ENCODE assay signal across 23 cellular contexts in the genomic region with DNA sequence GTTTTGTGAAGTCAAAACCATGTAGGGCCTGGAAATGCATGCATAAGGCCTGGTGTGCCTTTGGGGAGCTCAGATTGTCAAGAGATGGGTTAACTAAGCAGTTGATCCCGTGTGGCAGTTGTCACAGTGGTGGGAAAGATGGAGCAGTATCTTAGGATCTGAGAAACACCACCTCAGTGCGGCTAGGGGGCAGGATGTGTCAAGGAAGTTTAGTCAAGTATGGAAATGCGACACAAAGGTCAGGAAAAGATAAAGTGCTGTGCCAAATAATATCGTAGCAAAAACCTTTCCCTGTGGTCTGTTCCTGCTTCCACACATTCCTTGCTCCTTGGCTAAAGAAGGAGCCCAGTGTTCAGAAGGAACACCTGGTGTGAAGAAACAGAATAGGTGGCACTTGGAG.
"Had no signal": no experiment of that assay in that cellular context is flagged by ENCODE, and none has a peak within 500 bp of the region (broad histone marks: within the 10 kb centered on the region; RNA-seq: fewer than 3 reads in every experiment).

No MANE protein-coding gene starts in this region.

- H3K27ac ChIP-seq: coronary artery, lower lobe of right lung, spleen, thoracic aorta, upper lobe of right lung had no signal

- H3K27me3 Mint-ChIP-seq: activated naive CD8-positive, alpha-beta T cell treated with anti-CD3 and anti-CD28 coated beads for 36 hours; activated T-cell treated with anti-CD3 and anti-CD28 coated beads, Interleukin-2, amount 50 U/mL, for 24 hours; central memory CD8-positive, alpha-beta T cell; progenitor cell of endocrine pancreas had no signal

- DNase-seq: activated CD8-positive, alpha-beta memory T cell treated with anti-CD3 and anti-CD28 coated beads, Interleukin-2, amount 50 U/mL, for 4 hours; activated naive CD8-positive, alpha-beta T cell treated with anti-CD3 and anti-CD28 coated beads for 36 hours; activated T-cell treated with anti-CD3 and anti-CD28 coated beads, Interleukin-2, amount 50 U/mL, for 24 hours; foreskin fibroblast; lower lobe of right lung; naive thymus-derived CD4-positive, alpha-beta T cell; retina; spleen; stimulated activated CD4-positive, alpha-beta T cell treated with anti-CD3 and anti-CD28 coated beads, Interleukin-4, amount 100 ng/mL, for 1 hour; stimulated activated naive CD4-positive, alpha-beta T cell treated with Interleukin-2 at 50 U/mL for 16 hours; T-cell; upper lobe of right lung had no signal

- H3K9me3 ChIP-seq: lower lobe of right lung, spleen, thoracic aorta, upper lobe of right lung had no signal

- ATAC-seq: activated T-helper 17 cell treated with anti-CD3 and anti-CD28 coated beads, Interleukin-2, amount 50 U/mL, for 72 hours; left lobe of liver; lower lobe of right lung; naive thymus-derived CD4-positive, alpha-beta T cell; T-cell; upper lobe of right lung; WTC11 had no signal

- H3K4me1 Mint-ChIP-seq: activated naive CD8-positive, alpha-beta T cell treated with anti-CD3 and anti-CD28 coated beads for 36 hours; activated T-helper 17 cell treated with anti-CD3 and anti-CD28 coated beads, Interleukin-2, amount 50 U/mL, for 72 hours; central memory CD8-positive, alpha-beta T cell; naive thymus-derived CD4-positive, alpha-beta T cell; T-cell had no signal

- H3K4me3 Mint-ChIP-seq: activated naive CD8-positive, alpha-beta T cell treated with anti-CD3 and anti-CD28 coated beads for 36 hours; activated T-cell treated with anti-CD3 and anti-CD28 coated beads, Interleukin-2, amount 50 U/mL, for 24 hours; activated T-helper 17 cell treated with anti-CD3 and anti-CD28 coated beads, Interleukin-2, amount 50 U/mL, for 72 hours; central memory CD8-positive, alpha-beta T cell; naive thymus-derived CD4-positive, alpha-beta T cell; T-cell; T-helper 2 cell treated with Interferon-gamma antibody and Interleukin-4, amounts not matched to agents 5 μg/mL and 100 μg/mL, for 36 hours; WTC11 had no signal

- H3K27ac Mint-ChIP-seq: activated naive CD8-positive, alpha-beta T cell treated with anti-CD3 and anti-CD28 coated beads for 36 hours; activated T-cell treated with anti-CD3 and anti-CD28 coated beads, Interleukin-2, amount 50 U/mL, for 24 hours; activated T-helper 17 cell treated with anti-CD3 and anti-CD28 coated beads, Interleukin-2, amount 50 U/mL, for 72 hours; naive thymus-derived CD4-positive, alpha-beta T cell; progenitor cell of endocrine pancreas; T-cell; T-helper 2 cell treated with Interferon-gamma antibody and Interleukin-4, amounts not matched to agents 5 μg/mL and 100 μg/mL, for 36 hours; WTC11 had no signal

- H3K4me1 ChIP-seq: lower lobe of right lung, spleen, upper lobe of right lung had no signal

- H3K4me3 ChIP-seq: coronary artery, lower lobe of right lung, spleen, thoracic aorta, upper lobe of right lung had no signal

- H3K9me3 Mint-ChIP-seq: activated naive CD8-positive, alpha-beta T cell treated with anti-CD3 and anti-CD28 coated beads for 36 hours; activated T-cell treated with anti-CD3 and anti-CD28 coated beads, Interleukin-2, amount 50 U/mL, for 24 hours; T-helper 2 cell treated with Interferon-gamma antibody and Interleukin-4, amounts not matched to agents 5 μg/mL and 100 μg/mL, for 36 hours had no signal

- FAIRE-seq: astrocyte, endometrium, keratinocyte had no signal

- H3K36me3 Mint-ChIP-seq: activated naive CD8-positive, alpha-beta T cell treated with anti-CD3 and anti-CD28 coated beads for 36 hours; T-cell had no signal

- H3K36me3 ChIP-seq: lower lobe of right lung, spleen, thoracic aorta, upper lobe of right lung had no signal
